Comparison of ENCODE assay signal across 8 cellular contexts in genomic region chr2:98936133-98936916, GRCh38. TPM values are rescaled to one million over a fixed set of nuclear protein-coding genes. Genes with fewer than 3 reads are reported as not detected.
DNase-seq lines count a peak whose midpoint lies in the region; ATAC-seq lines count a peak whose summit lies in the region.

CRACDL (minus strand) TSS chr2:98936225; CDS start chr2:98846800, 89,425 bp downstream.

- peaks cover 3 to 14% (median 5%) of the 10 kb centered on the region in 4 donors for H3K4me1 Mint-ChIP-seq in CD4-positive, alpha-beta memory T cell
- peaks cover 10% of the 10 kb centered on the region for H3K4me1 Mint-ChIP-seq in activated naive CD8-positive, alpha-beta T cell treated with anti-CD3 and anti-CD28 coated beads, Interleukin-2, amount 50 U/mL, for 24 hours

- no peak within 1 kb of the TSS for H3K27ac Mint-ChIP-seq in CD4-positive, alpha-beta memory T cell
- no peak within 1 kb of the TSS for H3K27ac Mint-ChIP-seq in activated naive CD8-positive, alpha-beta T cell treated with anti-CD3 and anti-CD28 coated beads, Interleukin-2, amount 50 U/mL, for 24 hours

- CTCF ChIA-PET in CD4-positive, alpha-beta memory T cell (lab: Charles Lee; ENCODE audit: partially characterized antibody), result no interaction called here

- H3K27me3 ChIP-seq in CD4-positive, alpha-beta memory T cell (ENCODE audit: insufficient read depth, low read length), result peaks cover 22% of the 10 kb centered on the region
- no peaks in the 10 kb centered on the region for H3K27me3 ChIP-seq in MG63
- H3K27me3 ChIP-seq in iPS-20b (ENCODE audit: insufficient read depth, low read length), result peaks cover 78% of the 10 kb centered on the region
- H3K27me3 ChIP-seq in skeletal muscle tissue (ENCODE audit: control insufficient read depth in 3 of 3, insufficient read depth in 3 of 3, low read length in 3 of 3), result peaks cover 9 to 28% (median 17%) of the 10 kb centered on the region in 3 donors

- H3K27me3 Mint-ChIP-seq in CD4-positive, alpha-beta memory T cell, result peaks cover 41 to 65% of the 10 kb centered on the region in 2 donors
- peaks cover 54% of the 10 kb centered on the region for H3K27me3 Mint-ChIP-seq in activated naive CD8-positive, alpha-beta T cell treated with anti-CD3 and anti-CD28 coated beads, Interleukin-2, amount 50 U/mL, for 24 hours

- peaks cover 9% of the 10 kb centered on the region for H3K4me1 ChIP-seq in CD4-positive, alpha-beta memory T cell (ENCODE audit: insufficient read depth, low read length)
- H3K4me1 ChIP-seq in iPS-20b (ENCODE audit: insufficient read depth, low read length) (0 out of 2 replicates have a peak, but pooled peaks cover 3% of the 10 kb centered on the region), skeletal muscle tissue (ENCODE audit: control insufficient read depth in 3 of 3, insufficient read depth in 3 of 3, low read length in 3 of 3) (peaks cover 0 to 17% (median 3%) of the 10 kb centered on the region in 3 donors)

- no peak within 1 kb of the TSS for H3K27ac ChIP-seq in CD4-positive, alpha-beta memory T cell (ENCODE audit: low read depth, low read length)
- H3K27ac ChIP-seq in iPS-20b (ENCODE audit: low read length) (no peak within 1 kb of the TSS), skeletal muscle tissue (ENCODE audit: low read depth, low read length) (no peak within 1 kb of the TSS)

- DNase-seq in CD4-positive, alpha-beta memory T cell, result peak in 1 of 5 donors; percentile 11
- DNase-seq in MG63 (peak; percentile 53), epidermal melanocyte (ENCODE audit: insufficient read length, low spot score) (no peak), NAMALWA (ENCODE audit: low spot score) (no peak)
- peak; percentile 30 for DNase-seq in activated naive CD8-positive, alpha-beta T cell treated with anti-CD3 and anti-CD28 coated beads, Interleukin-2, amount 50 U/mL, for 24 hours

- H3K4me3 ChIP-seq in CD4-positive, alpha-beta memory T cell (ENCODE audit: low read length in 2 of 2), result no peak within 1 kb of the TSS
- H3K4me3 ChIP-seq in MG63 (peak within 1 kb of the TSS; percentile 36), iPS-20b (ENCODE audit: low read length) (peak within 1 kb of the TSS; percentile 61), skeletal muscle tissue (ENCODE audit: low read length in 3 of 3) (peak within 1 kb of the TSS; percentile 41 to 64 (median 62))

- H3K9me3 ChIP-seq in CD4-positive, alpha-beta memory T cell (ENCODE audit: control insufficient read depth in 1 of 2, low read length in 2 of 2), result no peaks in the 10 kb centered on the region
- H3K9me3 ChIP-seq in MG63 (no peaks in the 10 kb centered on the region), iPS-20b (ENCODE audit: insufficient read depth, low read depth, low read length) (no peaks in the 10 kb centered on the region), skeletal muscle tissue (ENCODE audit: control insufficient read depth in 3 of 3, low read length in 3 of 3) (no peaks in the 10 kb centered on the region)

- POLR2A ChIA-PET in CD4-positive, alpha-beta memory T cell (lab: Charles Lee; ENCODE audit: partially characterized antibody), result interaction anchor here (0.9 kb wide), 1 partner anchor 422 kb away, joined by 3 read pairs; no protein-coding TSS in a partner anchor

- peak; percentile 35 for ATAC-seq in activated naive CD8-positive, alpha-beta T cell treated with anti-CD3 and anti-CD28 coated beads, Interleukin-2, amount 50 U/mL, for 24 hours
- no peak for ATAC-seq in HG03432 (IDR thresholded peaks at IDR 0.05; ENCODE audit: unreplicated experiment)

- H3K4me3 Mint-ChIP-seq in CD4-positive, alpha-beta memory T cell, result peak within 1 kb of the TSS; percentile 74 to 86 (median 80)
- H3K4me3 Mint-ChIP-seq in activated naive CD8-positive, alpha-beta T cell treated with anti-CD3 and anti-CD28 coated beads, Interleukin-2, amount 50 U/mL, for 24 hours, result peak within 1 kb of the TSS; percentile 70

- H3K36me3 ChIP-seq in CD4-positive, alpha-beta memory T cell (ENCODE audit: insufficient read depth, low read length), result no peaks in the 10 kb centered on the region
- no peaks in the 10 kb centered on the region for H3K36me3 ChIP-seq in MG63
- no peaks in the 10 kb centered on the region for H3K36me3 ChIP-seq in iPS-20b (ENCODE audit: insufficient read depth, low read depth, low read length)
- no peaks in the 10 kb centered on the region for H3K36me3 ChIP-seq in skeletal muscle tissue (ENCODE audit: control insufficient read depth in 3 of 3, insufficient read depth in 3 of 3, low read length in 3 of 3)

- H3K9ac ChIP-seq in iPS-20b (ENCODE audit: low read depth, low read length) (no peak within 1 kb of the TSS), skeletal muscle tissue (ENCODE audit: low read depth in 1 of 3, low read length in 3 of 3) (peak within 1 kb of the TSS; percentile 34 to 61 (median 40))

- H3K9me3 Mint-ChIP-seq in CD4-positive, alpha-beta memory T cell, result no peaks in the 10 kb centered on the region
- H3K9me3 Mint-ChIP-seq in activated naive CD8-positive, alpha-beta T cell treated with anti-CD3 and anti-CD28 coated beads, Interleukin-2, amount 50 U/mL, for 24 hours, result no peaks in the 10 kb centered on the region

- H3K36me3 Mint-ChIP-seq in CD4-positive, alpha-beta memory T cell, result no peaks in the 10 kb centered on the region
- no peaks in the 10 kb centered on the region for H3K36me3 Mint-ChIP-seq in activated naive CD8-positive, alpha-beta T cell treated with anti-CD3 and anti-CD28 coated beads, Interleukin-2, amount 50 U/mL, for 24 hours (ENCODE audit: low read depth)

- intact Hi-C loops in CD4-positive, alpha-beta memory T cell (cut with micrococcal nuclease), result no loop called here

RNA-seq across cellular contexts. Expression of gene CRACDL, which starts in this region (rescaled TPM):
- 1 to 10 TPM; 1.1 to 1.2 TPM for total RNA-seq in CD4-positive, alpha-beta memory T cell
- polyA plus RNA-seq in CD4-positive, alpha-beta memory T cell, result 1 to 10 TPM in 1 of 2 donors, under 1 TPM in 1; 0.25 to 1.3 TPM
- total RNA-seq in MG63 (2014; rRNA removed; shearing (Covaris generic); ENCODE audit: low replicate concordance), result not detected in 2 replicates
- 0.52 TPM for total RNA-seq in skeletal muscle tissue

Comparison
In these comparisons a context has a peak if more than half of its experiments do, and no peak if none do; other contexts are left out.
1. Peak in DNase-seq and H3K4me3 ChIP-seq in MG63; RNA of the gene not detected or under 1 TPM.
2. H3K4me3 ChIP-seq: peak in iPS-20b (single experiment) and skeletal muscle tissue (3 of 3); none in CD4-positive, alpha-beta memory T cell (0 of 2).